Comparison of ENCODE assay signal across 13 cellular contexts in the genomic region with DNA sequence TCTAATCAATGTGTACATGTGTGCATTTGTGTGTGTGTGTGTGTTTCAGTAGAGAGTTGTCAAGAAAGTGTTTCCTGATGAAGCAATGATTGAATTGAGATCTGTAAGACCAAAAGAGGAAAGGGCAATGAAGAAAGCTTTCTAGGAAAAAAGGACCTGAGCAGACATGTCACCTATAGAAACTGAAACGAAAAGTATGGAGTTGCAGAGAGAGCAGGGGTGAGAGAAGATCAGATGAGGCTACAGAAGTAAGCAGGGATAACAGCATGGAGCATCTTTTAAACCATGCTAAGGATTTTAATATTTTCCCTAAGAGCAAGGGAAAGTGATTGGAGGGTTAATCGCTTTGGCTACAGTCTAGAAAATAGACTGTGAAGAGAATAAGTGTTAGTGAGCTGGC.
A peak's percentile ranks its signal among the peaks of the same experiment; 100 is the strongest.
DNase-seq lines count a peak whose midpoint lies in the region; ATAC-seq and TF ChIP-seq lines count a peak whose summit lies in the region.
"Had no signal": no experiment of that assay in that cellular context is flagged by ENCODE, and none has a peak within 500 bp of the region (broad histone marks: within the 10 kb centered on the region; RNA-seq: fewer than 3 reads in every experiment).

No MANE protein-coding gene starts in this region.

- TF ChIP-seq CTCF in C4-2B (conservative IDR thresholded peaks at IDR 0.05) (no peak), colonic mucosa (IDR thresholded peaks at IDR 0.05) (no peak)

- peak; percentile 77 for DNase-seq in MV-4-11 (lab: John Stamatoyannopoulos, UW)
- DNase-seq in HCEC 1CT, result no peak
- no peak for DNase-seq in SHP77 (lab: John Stamatoyannopoulos, UW)
- DNase-seq in H7, result no peak
- no peak for DNase-seq in colonic mucosa
- DNase-seq: activated CD4-positive, alpha-beta T cell treated with anti-CD3 and anti-CD28 coated beads, Interleukin-2, amount 50 U/mL, for 1 hour; foreskin fibroblast; NCI-H1105 treated with DMSO at 0.1 percent for 48 hours; T-helper 17 cell had no signal

- H3K4me1 ChIP-seq in colonic mucosa, result no peaks in the 10 kb centered on the region
- H3K4me1 ChIP-seq: A549 had no signal

- H3K9me3 ChIP-seq in colonic mucosa, result no peaks in the 10 kb centered on the region
- H3K9me3 ChIP-seq: A549 had no signal

- H3K36me3 ChIP-seq in H7 (replicated peaks; ENCODE audit: control insufficient read depth, insufficient read depth, low read length) (no peaks in the 10 kb centered on the region), colonic mucosa (no peaks in the 10 kb centered on the region)

- ATAC-seq in GM19397 (IDR thresholded peaks at IDR 0.05; ENCODE audit: unreplicated experiment) (peak; percentile 60), HG02798 (IDR thresholded peaks at IDR 0.05; ENCODE audit: poor library complexity, unreplicated experiment) (peak; percentile 59)
- ATAC-seq: A549, T-helper 17 cell had no signal

- no peaks in the 10 kb centered on the region for H3K27me3 ChIP-seq in H7 (ENCODE audit: control insufficient read depth, insufficient read depth, low read length)
- no peaks in the 10 kb centered on the region for H3K27me3 ChIP-seq in colonic mucosa

- H3K27ac ChIP-seq in C4-2B, result peak overlapping the region; percentile 43; the same call in 1 of the 2 replicates
- H3K27ac ChIP-seq in colonic mucosa, result no peak overlapping the region
- H3K27ac ChIP-seq: A549 had no signal

- H3K4me3 ChIP-seq in H7 (ENCODE audit: insufficient read depth, low read depth, low read length) (no peak overlapping the region), colonic mucosa (no peak overlapping the region)
- H3K4me3 ChIP-seq: A549 had no signal

- H3K9ac ChIP-seq in colonic mucosa (ENCODE audit: low read depth in 2 of 2, low read length in 2 of 2), result no peak overlapping the region

- intact Hi-C loops in colonic mucosa (cut with DNase I), result no loop called here
